ENCODE assay signal across 14 cellular contexts in the genomic region with DNA sequence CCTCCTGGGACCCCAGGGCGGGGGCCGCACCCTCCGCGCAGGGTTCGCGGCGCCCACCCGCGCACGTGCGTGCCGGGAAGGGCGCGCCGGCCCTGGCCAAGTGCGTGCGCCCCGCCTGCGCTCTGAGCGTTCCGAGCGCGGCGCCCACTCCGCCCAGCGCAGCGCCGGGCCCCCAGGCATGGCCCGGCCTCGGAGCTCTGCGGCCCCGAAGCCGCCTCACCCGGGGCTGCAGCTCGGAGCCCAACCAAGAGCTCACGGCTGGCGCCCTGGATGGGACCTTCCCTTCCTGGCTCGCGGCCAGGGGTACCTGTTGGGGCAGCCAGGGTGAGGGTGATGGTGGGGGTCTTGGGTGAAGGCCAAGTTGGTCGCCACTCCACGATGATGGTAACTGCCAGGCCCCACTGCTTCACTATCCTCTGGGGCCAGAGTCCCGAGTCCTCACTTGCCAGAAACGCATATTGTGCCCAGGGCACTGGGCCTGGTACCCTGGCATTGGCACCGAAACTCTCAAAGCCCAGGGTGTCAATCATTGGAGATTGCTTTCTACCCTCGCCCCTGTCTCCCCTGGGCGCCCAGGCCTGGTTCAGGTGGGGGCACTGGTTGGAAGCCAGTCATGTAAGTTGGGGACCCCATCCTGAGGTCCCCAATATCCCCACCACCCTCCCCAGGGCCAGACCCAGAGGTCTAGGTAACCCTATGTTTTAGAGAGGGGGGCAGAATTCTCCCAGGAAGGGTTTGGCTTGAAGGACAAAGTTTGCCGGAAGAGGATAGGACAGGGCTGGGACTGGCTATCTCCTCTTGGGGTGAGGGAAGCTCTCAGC. TPM values are rescaled to one million over a fixed set of nuclear protein-coding genes. Genes with fewer than 3 reads are reported as not detected.
A peak's percentile ranks its signal among the peaks of the same experiment; 100 is the strongest.
DNase-seq lines count a peak whose midpoint lies in the region; ATAC-seq and TF ChIP-seq lines count a peak whose summit lies in the region.
"Had no signal": no experiment of that assay in that cellular context is flagged by ENCODE, and none has a peak within 500 bp of the region (broad histone marks: within the 10 kb centered on the region; RNA-seq: fewer than 3 reads in every experiment).

No MANE protein-coding gene starts in this region.

- CTCF ChIA-PET in HEK293 (lab: Yijun Ruan, JAX): interaction anchor here (0.6 kb wide), 1 partner anchor 1281 kb away, joined by 3 read pairs; no protein-coding TSS in a partner anchor
- CTCF ChIA-PET in WTC11 (lab: Charles Lee): interaction anchor here (0.6 to 2.0 kb wide), 17 partner anchors 9 to 168 kb away, joined by 3 to 8 read pairs (median 4); no protein-coding TSS in a partner anchor

- H3K9me3 ChIP-seq in HEK293 (ENCODE audit: control insufficient read depth, insufficient read depth, low read depth, low read length) (no peaks in the 10 kb centered on the region), spleen (no peaks in the 10 kb centered on the region)
- H3K9me3 ChIP-seq: neutrophil had no signal

- 18 to 34% (median 24%) methylated on average over 24 to 47 of the region's 47 CpGs for WGBS in spleen, 5 donors

- TF ChIP-seq CTCF in HEK293 (tag by site-specific recombination; IDR thresholded peaks at IDR 0.05) (no peak), WTC11 (IDR thresholded peaks at IDR 0.05) (no peak), spleen (IDR thresholded peaks at IDR 0.05 in 8 of 11, conservative IDR thresholded peaks at IDR 0.05 in 3 of 11) (no peak)

- peaks cover 68% of the 10 kb centered on the region for H3K27me3 Mint-ChIP-seq in WTC11 (ENCODE audit: low read depth)
- peaks cover 40 to 66% of the 10 kb centered on the region in 2 donors for H3K27me3 Mint-ChIP-seq in effector memory CD8-positive, alpha-beta T cell

- H3K27ac ChIP-seq in HEK293 (ENCODE audit: extremely low read depth, low read depth, low read length) (no peak overlapping the region), spleen (no peak overlapping the region)
- H3K27ac ChIP-seq: neutrophil had no signal

- H3K4me1 Mint-ChIP-seq in WTC11: peaks cover 21% of the 10 kb centered on the region
- peaks cover 0 to 2% of the 10 kb centered on the region in 2 donors for H3K4me1 Mint-ChIP-seq in effector memory CD8-positive, alpha-beta T cell (ENCODE audit: low read depth in 2 of 2)
- H3K4me1 Mint-ChIP-seq: activated naive CD4-positive, alpha-beta T cell treated with anti-CD3 and anti-CD28 coated beads, Interleukin-2, amount 10 ng/mL, durations not matched to agents 7 days and 5 days had no signal

- intact Hi-C loops in spleen (cut with DNase I; ENCODE audit: low total_unique reads): no loop called here

- ATAC-seq in WTC11: peak; percentile 54
- ATAC-seq in HG03108 (IDR thresholded peaks at IDR 0.05; ENCODE audit: unreplicated experiment): no peak
- ATAC-seq in effector memory CD8-positive, alpha-beta T cell (replicated peaks): no peak
- ATAC-seq: CD8-positive, alpha-beta T cell had no signal

- H3K4me3 ChIP-seq in HEK293 (ENCODE audit: low read depth, low read length): no peak overlapping the region
- peak overlapping the region in 1 of 8 donors; percentile 41 for H3K4me3 ChIP-seq in spleen

- no peaks in the 10 kb centered on the region for H3K36me3 ChIP-seq in HEK293 (ENCODE audit: control insufficient read depth in 2 of 2, insufficient read depth in 1 of 2, low read length in 2 of 2)
- H3K36me3 ChIP-seq in spleen: no peaks in the 10 kb centered on the region
- H3K36me3 ChIP-seq: neutrophil had no signal

- no peaks in the 10 kb centered on the region for H3K9me3 Mint-ChIP-seq in WTC11
- no peaks in the 10 kb centered on the region for H3K9me3 Mint-ChIP-seq in effector memory CD8-positive, alpha-beta T cell
- H3K9me3 Mint-ChIP-seq: activated naive CD4-positive, alpha-beta T cell treated with anti-CD3 and anti-CD28 coated beads, Interleukin-2, amount 10 ng/mL, durations not matched to agents 7 days and 5 days; CD8-positive, alpha-beta T cell; T-helper 1 cell treated with Interleukin-12 subunit alpha and Interleukin-12 subunit beta and Interleukin-4 antibody, amounts not matched to agents 30 μg/mL and 1 μg/mL, for 36 hours had no signal

- no peaks in the 10 kb centered on the region for H3K4me1 ChIP-seq in HEK293 (ENCODE audit: control insufficient read depth, insufficient read depth, low read length)
- H3K4me1 ChIP-seq in spleen: peaks cover 0 to 15% (median 7%) of the 10 kb centered on the region in 6 donors

- DNase-seq in WTC11 (ENCODE audit: low spot score) (peak; percentile 42), iPS-NIHi7 (ENCODE audit: extremely low spot score) (peak; percentile 57), spleen (peak; percentile 62), NCI-H774 (lab: John Stamatoyannopoulos, UW) (no peak)
- no peak for DNase-seq in effector memory CD8-positive, alpha-beta T cell
- DNase-seq: activated CD4-positive, alpha-beta T cell treated with anti-CD3 and anti-CD28 coated beads, Interleukin-2, amount 50 U/mL, for 4 hours; activated naive CD4-positive, alpha-beta T cell treated with anti-CD3 and anti-CD28 coated beads, Interleukin-2, amount 10 ng/mL, durations not matched to agents 7 days and 5 days; CD8-positive, alpha-beta T cell; NCI-H187; stimulated activated CD4-positive, alpha-beta T cell treated with anti-CD3 and anti-CD28 coated beads, Interleukin-1b, Interleukin-23, amount 100 ng/mL, for 48 hours had no signal

- POLR2A ChIA-PET in HEK293 (lab: Yijun Ruan, JAX): no interaction called here
- POLR2A ChIA-PET in WTC11 (lab: Charles Lee): interaction anchor here (1.0 kb wide), 1 partner anchor 11 kb away, joined by 4 read pairs; no protein-coding TSS in a partner anchor

- no peaks in the 10 kb centered on the region for H3K36me3 Mint-ChIP-seq in WTC11
- no peaks in the 10 kb centered on the region for H3K36me3 Mint-ChIP-seq in effector memory CD8-positive, alpha-beta T cell (ENCODE audit: insufficient read depth)
- H3K36me3 Mint-ChIP-seq: activated naive CD4-positive, alpha-beta T cell treated with anti-CD3 and anti-CD28 coated beads, Interleukin-2, amount 10 ng/mL, durations not matched to agents 7 days and 5 days; CD8-positive, alpha-beta T cell had no signal

- peak overlapping the region; percentile 45 for H3K4me3 Mint-ChIP-seq in WTC11
- H3K4me3 Mint-ChIP-seq in effector memory CD8-positive, alpha-beta T cell: no peak overlapping the region
- H3K4me3 Mint-ChIP-seq: activated naive CD4-positive, alpha-beta T cell treated with anti-CD3 and anti-CD28 coated beads, Interleukin-2, amount 10 ng/mL, durations not matched to agents 7 days and 5 days; CD8-positive, alpha-beta T cell; T-helper 1 cell treated with Interleukin-12 subunit alpha and Interleukin-12 subunit beta and Interleukin-4 antibody, amounts not matched to agents 30 μg/mL and 1 μg/mL, for 36 hours had no signal

- no peak for TF ChIP-seq POLR2A in spleen (IDR thresholded peaks at IDR 0.05)

- peaks cover 0 to 77% (median 27%) of the 10 kb centered on the region in 7 donors for H3K27me3 ChIP-seq in spleen (replicated peaks in 1 of 7)

- no peak overlapping the region for H3K27ac Mint-ChIP-seq in WTC11
- no peak overlapping the region for H3K27ac Mint-ChIP-seq in effector memory CD8-positive, alpha-beta T cell
- H3K27ac Mint-ChIP-seq: activated naive CD4-positive, alpha-beta T cell treated with anti-CD3 and anti-CD28 coated beads, Interleukin-2, amount 10 ng/mL, durations not matched to agents 7 days and 5 days; CD8-positive, alpha-beta T cell; T-helper 1 cell treated with Interleukin-12 subunit alpha and Interleukin-12 subunit beta and Interleukin-4 antibody, amounts not matched to agents 30 μg/mL and 1 μg/mL, for 36 hours had no signal

TF ChIP-seq in HEK293, 187 proteins besides CTCF, POLR2A, EP300 and RAD21 (continues in another document):
- TF ChIP-seq ZBTB7A (tag by site-specific recombination; IDR thresholded peaks at IDR 0.05; ENCODE audit: low read depth) (no peak), ZNF394 (tag by site-specific recombination; IDR thresholded peaks at IDR 0.05; ENCODE audit: borderline replicate concordance) (no peak), ZNF670 (tag by site-specific recombination; IDR thresholded peaks at IDR 0.05; ENCODE audit: low read depth) (no peak), ZNF114 (tag by site-specific recombination; IDR thresholded peaks at IDR 0.05) (no peak)
- TF ChIP-seq, protein P1, sequence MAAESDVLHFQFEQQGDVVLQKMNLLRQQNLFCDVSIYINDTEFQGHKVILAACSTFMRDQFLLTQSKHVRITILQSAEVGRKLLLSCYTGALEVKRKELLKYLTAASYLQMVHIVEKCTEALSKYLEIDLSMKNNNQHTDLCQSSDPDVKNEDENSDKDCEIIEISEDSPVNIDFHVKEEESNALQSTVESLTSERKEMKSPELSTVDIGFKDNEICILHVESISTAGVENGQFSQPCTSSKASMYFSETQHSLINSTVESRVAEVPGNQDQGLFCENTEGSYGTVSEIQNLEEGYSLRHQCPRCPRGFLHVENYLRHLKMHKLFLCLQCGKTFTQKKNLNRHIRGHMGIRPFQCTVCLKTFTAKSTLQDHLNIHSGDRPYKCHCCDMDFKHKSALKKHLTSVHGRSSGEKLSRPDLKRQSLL (tag by site-specific recombination; IDR thresholded peaks at IDR 0.05): no peak

TF ChIP-seq in WTC11, 78 proteins besides CTCF, POLR2A, EP300 and RAD21 (continues in another document):
- TF ChIP-seq, protein P2, sequence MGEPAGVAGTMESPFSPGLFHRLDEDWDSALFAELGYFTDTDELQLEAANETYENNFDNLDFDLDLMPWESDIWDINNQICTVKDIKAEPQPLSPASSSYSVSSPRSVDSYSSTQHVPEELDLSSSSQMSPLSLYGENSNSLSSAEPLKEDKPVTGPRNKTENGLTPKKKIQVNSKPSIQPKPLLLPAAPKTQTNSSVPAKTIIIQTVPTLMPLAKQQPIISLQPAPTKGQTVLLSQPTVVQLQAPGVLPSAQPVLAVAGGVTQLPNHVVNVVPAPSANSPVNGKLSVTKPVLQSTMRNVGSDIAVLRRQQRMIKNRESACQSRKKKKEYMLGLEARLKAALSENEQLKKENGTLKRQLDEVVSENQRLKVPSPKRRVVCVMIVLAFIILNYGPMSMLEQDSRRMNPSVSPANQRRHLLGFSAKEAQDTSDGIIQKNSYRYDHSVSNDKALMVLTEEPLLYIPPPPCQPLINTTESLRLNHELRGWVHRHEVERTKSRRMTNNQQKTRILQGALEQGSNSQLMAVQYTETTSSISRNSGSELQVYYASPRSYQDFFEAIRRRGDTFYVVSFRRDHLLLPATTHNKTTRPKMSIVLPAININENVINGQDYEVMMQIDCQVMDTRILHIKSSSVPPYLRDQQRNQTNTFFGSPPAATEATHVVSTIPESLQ (CRISPR knock-in tag; IDR thresholded peaks at IDR 0.05): no peak
- TF ChIP-seq ZNF263 (CRISPR knock-in tag; IDR thresholded peaks at IDR 0.05; ENCODE audit: low read depth): 0 out of 2 replicates have a peak, but pooled peaks have one; percentile 50
- 0 out of 2 replicates have a peak, but pooled peaks have one; percentile 61 for TF ChIP-seq TCF7 (CRISPR knock-in tag; IDR thresholded peaks at IDR 0.05; ENCODE audit: low read depth)
- peak; percentile 86 for TF ChIP-seq FOXP1 (CRISPR knock-in tag; IDR thresholded peaks at IDR 0.05; ENCODE audit: borderline replicate concordance)

RNA-seq across cellular contexts. Expression of a gene that starts 0.9 kb away (rescaled TPM):
- total RNA-seq in WTC11 (2021): 4.1 to 5.0 TPM (median 4.7 TPM) in 3 replicates
- total RNA-seq in spleen: 1 to 10 TPM in 1 of 7 donors, under 1 TPM in 6; 0.51 to 1.2 (median 0.79) TPM
- polyA plus RNA-seq in spleen: under 1 TPM; 0.22 to 0.48 (median 0.42) TPM
- total RNA-seq: CD8-positive, alpha-beta T cell had no signal

Comparison
In these comparisons a context has a peak if more than half of its experiments do, and no peak if none do; other contexts are left out.
1. DNase-seq: peak in WTC11 (single experiment), iPS-NIHi7 (single experiment) and spleen (single experiment); none in NCI-H774 (single experiment) and effector memory CD8-positive, alpha-beta T cell (0 of 3).